ENCODE assay signal across 8 cellular contexts in the genomic region with DNA sequence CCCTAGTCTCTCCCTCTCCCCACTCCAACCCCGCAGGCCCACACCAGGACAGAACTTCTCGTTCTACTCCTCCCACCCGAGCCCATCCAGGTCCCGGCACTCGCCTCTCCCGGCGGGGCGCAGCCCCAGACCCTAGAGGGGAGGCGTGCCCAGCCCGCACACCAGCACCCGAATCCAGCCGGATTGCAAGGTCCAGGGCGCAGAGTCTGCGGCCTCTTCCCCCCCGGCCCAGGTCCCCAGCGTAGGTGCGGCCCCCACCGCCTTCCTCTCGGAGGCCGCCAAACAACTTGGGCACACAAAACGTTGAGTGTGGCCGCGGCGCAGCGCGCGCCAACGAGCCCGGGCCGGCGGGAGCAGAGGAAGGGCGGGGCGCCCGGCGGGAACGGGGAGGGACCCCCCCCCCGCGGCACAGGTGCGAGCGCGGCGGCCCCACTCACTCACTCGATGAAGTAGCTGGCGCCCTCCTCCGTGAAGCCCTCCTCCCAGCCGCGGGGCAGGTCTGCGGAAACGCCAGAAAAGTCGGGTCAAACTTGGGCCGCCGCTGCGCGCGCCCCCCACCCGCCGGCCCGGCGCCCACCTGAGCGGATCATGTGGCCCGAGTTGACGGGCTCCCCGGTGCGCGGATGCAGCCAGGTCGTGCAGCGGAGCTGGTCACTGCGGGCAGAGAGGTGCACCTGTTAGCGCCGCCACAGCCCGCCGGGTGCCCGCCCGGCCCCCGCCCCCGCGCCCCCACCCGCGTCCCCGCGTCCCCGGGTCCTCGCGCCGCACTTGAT. TPM values are rescaled to one million over a fixed set of nuclear protein-coding genes. Genes with fewer than 3 reads are reported as not detected.
DNase-seq lines count a peak whose midpoint lies in the region; ATAC-seq and TF ChIP-seq lines count a peak whose summit lies in the region.

No MANE protein-coding gene starts in this region.

- H3K36me3 Mint-ChIP-seq in activated B cell treated with CpG ODN at 0.5 μM for 24 hours (ENCODE audit: low read depth): no peaks in the 10 kb centered on the region
- no peaks in the 10 kb centered on the region for H3K36me3 Mint-ChIP-seq in nephron progenitor cell (ENCODE audit: low read depth)

- H3K27me3 Mint-ChIP-seq in activated B cell treated with CpG ODN at 0.5 μM for 24 hours: peaks cover 16% of the 10 kb centered on the region
- peaks cover 43% of the 10 kb centered on the region for H3K27me3 Mint-ChIP-seq in nephron progenitor cell (ENCODE audit: low read depth, poor library complexity)

- peak; percentile 3 for DNase-seq in activated T-cell treated with anti-CD3 and anti-CD28 coated beads for 48 hours (ENCODE audit: low read depth)
- no peak for DNase-seq in activated T-cell treated with anti-CD3 and anti-CD28 coated beads for 4 hours
- DNase-seq in activated B cell treated with CpG ODN at 0.5 μM for 24 hours: peak; percentile 22
- no peak for DNase-seq in epithelial cell of prostate (ENCODE audit: low read depth, low spot score)
- peak; percentile 46 for DNase-seq in nephron progenitor cell
- no peak for DNase-seq in AG08395 (ENCODE audit: low spot score)

- H3K4me3 Mint-ChIP-seq in activated B cell treated with CpG ODN at 0.5 μM for 24 hours: peak overlapping the region; percentile 53
- no peak overlapping the region for H3K4me3 Mint-ChIP-seq in nephron progenitor cell

- H3K4me1 Mint-ChIP-seq in activated B cell treated with CpG ODN at 0.5 μM for 24 hours (peaks cover 8% of the 10 kb centered on the region), nephron progenitor cell (peaks cover 8% of the 10 kb centered on the region)

- ATAC-seq in activated B cell treated with CpG ODN at 0.5 μM for 24 hours (ENCODE audit: low read depth) (peak; percentile 38), GM18861 (IDR thresholded peaks at IDR 0.05; ENCODE audit: unreplicated experiment) (no peak), GM19455 (IDR thresholded peaks at IDR 0.05; ENCODE audit: unreplicated experiment) (no peak)

- intact Hi-C loops in activated B cell treated with CpG ODN at 0.5 μM for 24 hours (cut with micrococcal nuclease): loop anchor here (1.0 kb wide), 1 partner anchor 193 kb away; no protein-coding TSS in a partner anchor

- TF ChIP-seq CTCF in activated B cell treated with CpG ODN at 0.5 μM for 24 hours (IDR thresholded peaks at IDR 0.05): no peak
- no peak for TF ChIP-seq CTCF in nephron progenitor cell (IDR thresholded peaks at IDR 0.05)

- peak overlapping the region; percentile 35 for H3K27ac ChIP-seq in epithelial cell of prostate

- POLR2A ChIA-PET in activated B cell treated with CpG ODN at 0.5 μM for 24 hours (lab: Charles Lee): no interaction called here

- H3K9me3 Mint-ChIP-seq in activated B cell treated with CpG ODN at 0.5 μM for 24 hours: no peaks in the 10 kb centered on the region
- no peaks in the 10 kb centered on the region for H3K9me3 Mint-ChIP-seq in nephron progenitor cell

- CTCF ChIA-PET in activated B cell treated with CpG ODN at 0.5 μM for 24 hours (lab: Charles Lee): no interaction called here

- H3K27ac Mint-ChIP-seq in activated B cell treated with CpG ODN at 0.5 μM for 24 hours (no peak overlapping the region), nephron progenitor cell (no peak overlapping the region)

RNA-seq across cellular contexts. Expression of gene PLEKHA7, which starts 0.5 kb away (rescaled TPM):
- total RNA-seq in activated B cell treated with CpG ODN at 0.5 μM for 24 hours: 4.9 and 6.8 TPM in 2 replicates

Comparison
In these comparisons a context has a peak if more than half of its experiments do, and no peak if none do; other contexts are left out.
1. DNase-seq: peak in activated T-cell treated with anti-CD3 and anti-CD28 coated beads for 48 hours (single experiment), activated B cell treated with CpG ODN at 0.5 μM for 24 hours (single experiment) and nephron progenitor cell (single experiment); none in activated T-cell treated with anti-CD3 and anti-CD28 coated beads for 4 hours (single experiment), epithelial cell of prostate (single experiment) and AG08395 (single experiment).